24 cellular contexts compared by ENCODE assay signal in the genomic region with DNA sequence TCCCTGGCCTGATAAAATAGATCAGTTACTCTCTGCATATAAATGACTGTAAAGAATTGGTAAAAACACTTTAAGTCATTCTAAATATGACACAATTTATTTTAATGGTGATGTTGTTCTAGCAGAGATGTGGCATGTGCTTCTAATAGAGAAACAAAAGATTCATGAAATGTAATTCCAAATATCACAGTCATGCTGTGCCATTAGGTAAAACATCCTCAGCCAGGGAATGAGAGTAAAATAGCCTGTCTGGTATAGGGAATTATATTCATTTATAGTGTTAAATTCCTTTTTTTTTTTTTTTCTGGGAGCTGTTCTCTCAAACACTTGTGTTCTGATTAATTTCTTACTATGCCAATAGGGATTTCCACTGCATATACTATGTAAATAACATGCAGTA.
"Had no signal": no experiment of that assay in that cellular context is flagged by ENCODE, and none has a peak within 500 bp of the region (broad histone marks: within the 10 kb centered on the region; RNA-seq: fewer than 3 reads in every experiment).

No MANE protein-coding gene starts in this region.

- H3K27me3 ChIP-seq: colonic mucosa, dorsolateral prefrontal cortex, esophagus muscularis mucosa, esophagus squamous epithelium, foreskin keratinocyte, gastrocnemius medialis, gastroesophageal sphincter, heart left ventricle, heart right ventricle had no signal

- DNase-seq: colonic mucosa; cortex of kidney; dermis blood vessel endothelial cell; dorsolateral prefrontal cortex; effector CD4-positive, alpha-beta T cell; effector CD8-positive, alpha-beta T cell; effector memory CD4-positive, alpha-beta T cell; effector memory CD8-positive, alpha-beta T cell; endodermal cell; esophagus squamous epithelium; foreskin fibroblast; foreskin keratinocyte; foreskin melanocyte; gastrocnemius medialis; glutamatergic neuron; head of caudate nucleus; heart left ventricle; heart right ventricle had no signal

- H3K4me3 ChIP-seq: colonic mucosa, coronary artery, dorsolateral prefrontal cortex, esophagus muscularis mucosa, esophagus squamous epithelium, gastrocnemius medialis, gastroesophageal sphincter, heart left ventricle, heart right ventricle had no signal

- FAIRE-seq: endometrium, endothelial cell of umbilical vein had no signal

- H3K36me3 ChIP-seq: colonic mucosa, esophagus muscularis mucosa, esophagus squamous epithelium, gastrocnemius medialis, gastroesophageal sphincter, heart left ventricle, heart right ventricle had no signal

- H3K9me3 ChIP-seq: colonic mucosa, esophagus muscularis mucosa, esophagus squamous epithelium, gastrocnemius medialis, gastroesophageal sphincter, heart left ventricle, heart right ventricle had no signal

- H3K27ac ChIP-seq: colonic mucosa, coronary artery, dorsolateral prefrontal cortex, epithelial cell of prostate, esophagus muscularis mucosa, esophagus squamous epithelium, foreskin keratinocyte, gastrocnemius medialis, gastroesophageal sphincter, heart left ventricle, heart right ventricle had no signal
